ENCODE assay signal across 23 cellular contexts in the genomic region with DNA sequence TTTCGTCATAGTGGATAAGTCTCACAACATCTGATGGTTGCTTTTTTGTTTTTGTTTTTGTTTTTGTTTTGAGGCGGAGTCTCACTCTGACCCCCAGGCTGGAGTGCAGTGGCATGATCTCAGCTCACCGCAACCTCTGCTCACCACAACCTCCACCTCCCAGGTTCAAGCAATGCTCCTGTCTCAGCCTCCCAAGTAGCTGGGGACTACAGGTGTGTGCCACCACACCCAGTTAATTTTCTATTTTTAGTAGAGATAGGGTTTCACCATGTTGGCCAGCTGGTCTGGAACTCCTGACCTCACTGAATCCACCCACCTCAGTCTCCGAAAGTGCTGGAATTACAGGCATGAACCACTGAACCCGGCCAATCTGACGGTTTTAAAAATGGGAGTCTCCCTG.
DNase-seq lines count a peak whose midpoint lies in the region; ATAC-seq and TF ChIP-seq lines count a peak whose summit lies in the region.
"Had no signal": no experiment of that assay in that cellular context is flagged by ENCODE, and none has a peak within 500 bp of the region (broad histone marks: within the 10 kb centered on the region; RNA-seq: fewer than 3 reads in every experiment).

No MANE protein-coding gene starts in this region.

- no peak for TF ChIP-seq POLR2A in spleen (IDR thresholded peaks at IDR 0.05)

- peaks cover 0 to 8% (median 0%) of the 10 kb centered on the region in 7 donors for H3K27me3 ChIP-seq in spleen (replicated peaks in 1 of 7)

- no peak for ATAC-seq in naive B cell (ENCODE audit: low read depth in 2 of 2)
- ATAC-seq: A549, Panc1 had no signal

- in situ Hi-C loops in GM13977 (cut with MboI; ENCODE audit: low pct_unique_long_range_greater_than_20kb, low sequenced_read_pairs, unreplicated experiment), result no loop called here

- H3K4me1 Mint-ChIP-seq in brain (peaks cover 89% of the 10 kb centered on the region), naive B cell (peaks cover 41 to 53% (median 53%) of the 10 kb centered on the region in 3 donors)

- peaks cover 41% of the 10 kb centered on the region for H3K4me1 ChIP-seq in HEK293 (ENCODE audit: control insufficient read depth, insufficient read depth, low read length)
- peaks cover 30 to 64% (median 44%) of the 10 kb centered on the region in 6 donors for H3K4me1 ChIP-seq in spleen

- H3K27ac ChIP-seq in HEK293 (ENCODE audit: extremely low read depth, low read depth, low read length) (no peak overlapping the region), spleen (peak overlapping the region in 7 of 8 donors; percentile 24 to 69 (median 32))

- H3K27ac Mint-ChIP-seq in brain (peak overlapping the region in 4 of 5 experiments; percentile 16 to 65 (median 47)), naive B cell (peak overlapping the region in 4 of 6 donors; percentile 24 to 77 (median 68))
- H3K27ac Mint-ChIP-seq: CD14-positive monocyte had no signal

- CTCF ChIA-PET in HEK293 (lab: Yijun Ruan, JAX), result interaction anchor here (1.1 to 4.0 kb wide), 3 partner anchors 10 to 141 kb away, joined by 3 to 14 read pairs (median 13); no protein-coding TSS in a partner anchor

- no peak overlapping the region for H3K4me3 ChIP-seq in HEK293 (ENCODE audit: low read depth, low read length)
- H3K4me3 ChIP-seq in spleen, result no peak overlapping the region
- H3K4me3 ChIP-seq: A549, HAP-1 had no signal

- H3K36me3 ChIP-seq in HEK293 (ENCODE audit: control insufficient read depth in 2 of 2, insufficient read depth in 1 of 2, low read length in 2 of 2), result no peaks in the 10 kb centered on the region
- H3K36me3 ChIP-seq in spleen, result no peaks in the 10 kb centered on the region
- H3K36me3 ChIP-seq: HAP-1 had no signal

- peaks cover 14% of the 10 kb centered on the region for H3K36me3 Mint-ChIP-seq in brain
- H3K36me3 Mint-ChIP-seq in naive B cell, result peaks cover 4 to 8% of the 10 kb centered on the region in 2 donors
- H3K36me3 Mint-ChIP-seq: CD14-positive monocyte had no signal

- WGBS in spleen, 5 donors, result 93 to 97% (median 94%) methylated on average over 6 of the region's 6 CpGs

- TF ChIP-seq CTCF in HEK293 (tag by site-specific recombination; IDR thresholded peaks at IDR 0.05), result no peak
- no peak for TF ChIP-seq CTCF in brain (conservative IDR thresholded peaks at IDR 0.05)
- TF ChIP-seq CTCF in spleen (IDR thresholded peaks at IDR 0.05 in 8 of 11, conservative IDR thresholded peaks at IDR 0.05 in 3 of 11), result no peak
- no peak for TF ChIP-seq CTCF in GM13977 (IDR thresholded peaks at IDR 0.05; ENCODE audit: extremely low read depth, insufficient read depth, missing control alignments)

- POLR2A ChIA-PET in HEK293 (lab: Yijun Ruan, JAX), result no interaction called here

- H3K9me3 Mint-ChIP-seq in brain (peaks cover 0 to 3% (median 0%) of the 10 kb centered on the region in 5 experiments), naive B cell (peaks cover 0 to 5% (median 0%) of the 10 kb centered on the region in 7 donors)
- H3K9me3 Mint-ChIP-seq: CD14-positive monocyte had no signal

- H3K27me3 Mint-ChIP-seq in brain, result no peaks in the 10 kb centered on the region
- no peaks in the 10 kb centered on the region for H3K27me3 Mint-ChIP-seq in naive B cell
- H3K27me3 Mint-ChIP-seq: B cell had no signal

- H3K4me3 Mint-ChIP-seq in brain, result peak overlapping the region in 3 of 5 experiments; percentile 17 to 21 (median 20)
- peak overlapping the region in 1 of 8 donors; percentile 5 for H3K4me3 Mint-ChIP-seq in naive B cell
- H3K4me3 Mint-ChIP-seq: B cell, CD14-positive monocyte had no signal

- intact Hi-C loops in spleen (cut with DNase I; ENCODE audit: low total_unique reads), result no loop called here

- DNase-seq in naive B cell, result no peak
- DNase-seq in spleen, result no peak
- no peak for DNase-seq in HT-29 (ENCODE audit: low spot score)
- DNase-seq in GM13977 (ENCODE audit: low spot score), result no peak
- no peak for DNase-seq in activated CD8-positive, alpha-beta memory T cell treated with anti-CD3 and anti-CD28 coated beads, Interleukin-2, amount 50 U/mL, for 48 hours
- DNase-seq: EL; GF-D8; Karpas-422; MV-4-11; NCI-H2029 treated with DMSO at 0.1 percent for 48 hours; NCI-H2171; NCI-H345; NCI-H774; NK-92 treated with Interleukin-12 subunit alpha and Interleukin-12 subunit beta, amount 100 ng/mL, for 24 hours; SIG-M5; SK-N-SH had no signal

- H3K9me3 ChIP-seq in HEK293 (ENCODE audit: control insufficient read depth, insufficient read depth, low read depth, low read length), result no peaks in the 10 kb centered on the region
- H3K9me3 ChIP-seq in spleen, result no peaks in the 10 kb centered on the region
- H3K9me3 ChIP-seq: A549, HAP-1, SK-N-SH had no signal

TF ChIP-seq in HEK293, 187 proteins besides CTCF, POLR2A, EP300 and RAD21:
- TF ChIP-seq MEIS1 (CRISPR knock-in tag; IDR thresholded peaks at IDR 0.05; ENCODE audit: borderline replicate concordance) (no peak), IKZF3 (tag by site-specific recombination; IDR thresholded peaks at IDR 0.05) (no peak), ZXDB (tag by site-specific recombination; IDR thresholded peaks at IDR 0.05) (no peak), ZNF558 (tag by site-specific recombination; IDR thresholded peaks at IDR 0.05) (no peak)
- TF ChIP-seq, protein P1, sequence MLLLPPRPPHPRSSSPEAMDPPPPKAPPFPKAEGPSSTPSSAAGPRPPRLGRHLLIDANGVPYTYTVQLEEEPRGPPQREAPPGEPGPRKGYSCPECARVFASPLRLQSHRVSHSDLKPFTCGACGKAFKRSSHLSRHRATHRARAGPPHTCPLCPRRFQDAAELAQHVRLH (tag by site-specific recombination; IDR thresholded peaks at IDR 0.05), result 0 out of 2 replicates have a peak, but pooled peaks have one; percentile 62
- TF ChIP-seq, protein P2, sequence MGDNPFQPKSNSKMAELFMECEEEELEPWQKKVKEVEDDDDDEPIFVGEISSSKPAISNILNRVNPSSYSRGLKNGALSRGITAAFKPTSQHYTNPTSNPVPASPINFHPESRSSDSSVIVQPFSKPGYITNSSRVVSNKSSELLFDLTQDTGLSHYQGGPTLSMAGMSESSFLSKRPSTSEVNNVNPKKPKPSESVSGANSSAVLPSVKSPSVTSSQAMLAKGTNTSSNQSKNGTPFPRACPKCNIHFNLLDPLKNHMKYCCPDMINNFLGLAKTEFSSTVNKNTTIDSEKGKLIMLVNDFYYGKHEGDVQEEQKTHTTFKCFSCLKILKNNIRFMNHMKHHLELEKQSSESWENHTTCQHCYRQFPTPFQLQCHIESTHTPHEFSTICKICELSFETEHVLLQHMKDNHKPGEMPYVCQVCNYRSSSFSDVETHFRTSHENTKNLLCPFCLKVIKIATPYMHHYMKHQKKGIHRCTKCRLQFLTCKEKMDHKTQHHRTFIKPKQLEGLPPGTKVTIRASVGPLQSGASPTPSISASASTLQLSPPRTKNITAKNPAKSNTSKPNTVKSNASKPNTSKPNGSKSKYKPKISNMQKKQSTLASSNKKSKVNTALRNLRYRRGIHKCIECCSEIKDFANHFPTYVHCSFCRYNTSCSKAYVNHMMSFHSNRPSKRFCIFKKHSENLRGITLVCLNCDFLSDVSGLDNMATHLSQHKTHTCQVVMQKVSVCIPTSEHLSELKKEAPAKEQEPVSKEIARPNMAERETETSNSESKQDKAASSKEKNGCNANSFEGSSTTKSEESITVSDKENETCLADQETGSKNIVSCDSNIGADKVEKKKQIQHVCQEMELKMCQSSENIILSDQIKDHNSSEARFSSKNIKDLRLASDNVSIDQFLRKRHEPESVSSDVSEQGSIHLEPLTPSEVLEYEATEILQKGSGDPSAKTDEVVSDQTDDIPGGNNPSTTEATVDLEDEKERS (tag by site-specific recombination; IDR thresholded peaks at IDR 0.05), result 0 out of 2 replicates have a peak, but pooled peaks have one; percentile 12
TF ChIP-seq in HEK293: peak in this region for 2.
